ENCODE assay signal across 10 cellular contexts in genomic region chr17:63447688-63448005, GRCh38. TPM values are rescaled to one million over a fixed set of nuclear protein-coding genes. Genes with fewer than 3 reads are reported as not detected.
A peak's percentile ranks its signal among the peaks of the same experiment; 100 is the strongest.
DNase-seq lines count a peak whose midpoint lies in the region; ATAC-seq, FAIRE-seq and TF ChIP-seq lines count a peak whose summit lies in the region.
"Had no signal": no experiment of that assay in that cellular context is flagged by ENCODE, and none has a peak within 500 bp of the region (broad histone marks: within the 10 kb centered on the region; RNA-seq: fewer than 3 reads in every experiment).

No MANE protein-coding gene starts in this region.

- TF ChIP-seq CTCF in PC-9 (conservative IDR thresholded peaks at IDR 0.05) (no peak), gastrocnemius medialis (IDR thresholded peaks at IDR 0.05 in 4 of 5, conservative IDR thresholded peaks at IDR 0.05 in 1 of 5) (no peak)

- peaks cover 27% of the 10 kb centered on the region for H3K79me2 ChIP-seq in PC-9 (ENCODE audit: low read depth)

- H3F3A ChIP-seq in PC-9 (ENCODE audit: insufficient read depth, low read depth): peaks cover 10% of the 10 kb centered on the region; the same call in 1 of the 2 replicates

- H3K4me3 ChIP-seq in PC-9 (peak overlapping the region; percentile 67; the same call in 1 of the 2 replicates), esophagus (ENCODE audit: low read depth in 1 of 2, low read length in 2 of 2) (peak overlapping the region in 1 of 2 donors; percentile 67), gastrocnemius medialis (peak overlapping the region in 1 of 4 donors; percentile 77)
- H3K4me3 ChIP-seq: cardiac muscle cell had no signal

- FAIRE-seq in H54 (lab: Jason Lieb, UNC): no peak
- FAIRE-seq: TTC549 had no signal

- H3K4me1 ChIP-seq in PC-9 (replicated peaks; ENCODE audit: insufficient read depth) (peaks cover 21% of the 10 kb centered on the region), esophagus (ENCODE audit: control insufficient read depth in 2 of 2, insufficient read depth in 2 of 2, low read length in 1 of 2) (peaks cover 0 to 13% of the 10 kb centered on the region in 2 donors), gastrocnemius medialis (peaks cover 19 to 25% of the 10 kb centered on the region in 2 donors)

- H3K9me3 ChIP-seq in PC-9 (ENCODE audit: insufficient read depth, low read depth): no peaks in the 10 kb centered on the region
- no peaks in the 10 kb centered on the region for H3K9me3 ChIP-seq in esophagus (ENCODE audit: control insufficient read depth in 2 of 2, insufficient read depth in 1 of 2, low read depth in 1 of 2, low read length in 1 of 2)
- no peaks in the 10 kb centered on the region for H3K9me3 ChIP-seq in gastrocnemius medialis

- H3K27ac ChIP-seq in PC-9 (peak overlapping the region; percentile 94), esophagus (ENCODE audit: low read depth in 2 of 2, low read length in 1 of 2) (peak overlapping the region; percentile 91 to 92), gastrocnemius medialis (peak overlapping the region; percentile 68 to 83 (median 78))
- H3K27ac ChIP-seq: cardiac muscle cell had no signal

- BruUV-seq in PC-9 (replicated peaks; lab: Mats Ljungman, UMichigan): no TSS peak

- H3K9me2 ChIP-seq in PC-9 (ENCODE audit: insufficient read depth): no peaks in the 10 kb centered on the region

- H4K20me1 ChIP-seq in PC-9 (ENCODE audit: insufficient read depth): peaks cover 4% of the 10 kb centered on the region; the same call in 1 of the 2 replicates

- in situ Hi-C loops in gastrocnemius medialis (cut with MboI; ENCODE audit: low sequenced_read_pairs in 4 of 4): loop anchor here in 2 of 4 donors (25.0 kb wide), 2 partner anchors 265 to 390 kb away; partner anchors contain the start of genes FTSJ3 (in 1 of the 2), LIMD2 (in 1 of the 2), PSMC5 (in 1 of the 2) and SMARCD2 (in 1 of the 2)

- intact Hi-C loops in PC-9 (cut with micrococcal nuclease; ENCODE audit: unreplicated experiment): loop anchor here (2.0 to 5.0 kb wide), 3 partner anchors 15 to 105 kb away; partner anchors contain the start of gene DCAF7
- intact Hi-C loops in gastrocnemius medialis (cut with DNase I; ENCODE audit: low total_unique reads): no loop called here

- H3K4me2 ChIP-seq in PC-9: peak overlapping the region; percentile 89; the same call in 1 of the 2 replicates

- no peaks in the 10 kb centered on the region for H3K27me3 ChIP-seq in PC-9 (ENCODE audit: insufficient read depth, low read depth)
- no peaks in the 10 kb centered on the region for H3K27me3 ChIP-seq in esophagus (ENCODE audit: control insufficient read depth in 1 of 2, insufficient read depth in 2 of 2, low read length in 2 of 2)
- H3K27me3 ChIP-seq in gastrocnemius medialis: peaks cover 0 to 6% (median 2%) of the 10 kb centered on the region in 3 donors

- DNase-seq in NCI-H187 (lab: John Stamatoyannopoulos, UW) (peak; percentile 9 to 41), NCI-H187 treated with DMSO at 0.1 percent for 48 hours (lab: John Stamatoyannopoulos, UW) (no peak), PC-9 (no peak), gastrocnemius medialis (no peak), H54 (ENCODE audit: insufficient read length, low spot score) (no peak), H4 (ENCODE audit: low spot score) (no peak)

- H3K36me3 ChIP-seq in PC-9 (ENCODE audit: low read depth): no peaks in the 10 kb centered on the region
- no peaks in the 10 kb centered on the region for H3K36me3 ChIP-seq in esophagus (ENCODE audit: control insufficient read depth in 2 of 2, insufficient read depth in 2 of 2, low read length in 1 of 2)
- no peaks in the 10 kb centered on the region for H3K36me3 ChIP-seq in gastrocnemius medialis
- H3K36me3 ChIP-seq: cardiac muscle cell had no signal

- ATAC-seq in gastrocnemius medialis (no peak), GM18519 (IDR thresholded peaks at IDR 0.05; ENCODE audit: low FRiP score, unreplicated experiment) (no peak)

- CTCF ChIA-PET in PC-9 (lab: Charles Lee): interaction anchor here (1.3 kb wide), 1 partner anchor 31 kb away, joined by 6 read pairs; no protein-coding TSS in a partner anchor

- POLR2A ChIA-PET in PC-9 (lab: Charles Lee; ENCODE audit: unreplicated experiment): interaction anchor here (0.6 kb wide), 1 partner anchor 15 kb away, joined by 9 read pairs; no protein-coding TSS in a partner anchor

- no peak for TF ChIP-seq POLR2A in gastrocnemius medialis (IDR thresholded peaks at IDR 0.05)
- TF ChIP-seq POLR2A in H54 (IDR thresholded peaks at IDR 0.05; ENCODE audit: low read depth, low read length): no peak

- H2AFZ ChIP-seq in PC-9: no peak overlapping the region

- WGBS in esophagus, 2 donors: 33 to 37% methylated on average over 7 of the region's 7 CpGs

RNA-seq across cellular contexts. Expression of gene CYB561, which starts 1.5 kb away (rescaled TPM):
- 61.6 and 71.6 TPM in 2 replicates for total RNA-seq in PC-9 (2021)
- polyA plus RNA-seq in esophagus: 10 to 100 TPM; 35.0 to 45.6 TPM
- 1 to 10 TPM; 2.2 to 6.5 (median 3.9) TPM for total RNA-seq in gastrocnemius medialis
- total RNA-seq in H4 (2014; rRNA removed; shearing (Covaris generic)): 29.1 and 30.9 TPM in 2 replicates

RNA-seq across cellular contexts. Expression of gene ACE, which starts 29.2 kb away (rescaled TPM):
- total RNA-seq in PC-9 (2021) (0.76 and 1.4 TPM in 2 replicates), gastrocnemius medialis (1 to 10 TPM; 1.7 to 6.3 (median 4.8) TPM)
- 1 to 10 TPM; 1.2 to 1.9 TPM for polyA plus RNA-seq in esophagus
- not detected in 2 replicates for total RNA-seq in H4 (2014; rRNA removed; shearing (Covaris generic))

Comparison
In these comparisons a context has a peak if more than half of its experiments do, and no peak if none do; other contexts are left out.
1. DNase-seq: peak in NCI-H187 (2 of 2); none in NCI-H187 treated with DMSO at 0.1 percent for 48 hours (single experiment), PC-9 (0 of 2), gastrocnemius medialis (0 of 2), H54 (single experiment) and H4 (single experiment).
2. Peak in every context shown above with its lines, with median percentiles within 50 percentile points of each other: H3K27ac ChIP-seq.